ENCODE assay signal across 1 cellular context in genomic region chr12:24881227-24881626, GRCh38.
TF ChIP-seq lines count a peak whose summit lies in the region.

No MANE protein-coding gene starts in this region.

TF ChIP-seq in GM23338, 12 proteins besides CTCF, POLR2A, EP300 and RAD21 (continued from another document):
- no peak for TF ChIP-seq ZNF462 (CRISPR knock-in tag; IDR thresholded peaks at IDR 0.05)
- TF ChIP-seq STAT1 (IDR thresholded peaks at IDR 0.05; ENCODE audit: unreplicated experiment): no peak
- TF ChIP-seq, protein P1, sequence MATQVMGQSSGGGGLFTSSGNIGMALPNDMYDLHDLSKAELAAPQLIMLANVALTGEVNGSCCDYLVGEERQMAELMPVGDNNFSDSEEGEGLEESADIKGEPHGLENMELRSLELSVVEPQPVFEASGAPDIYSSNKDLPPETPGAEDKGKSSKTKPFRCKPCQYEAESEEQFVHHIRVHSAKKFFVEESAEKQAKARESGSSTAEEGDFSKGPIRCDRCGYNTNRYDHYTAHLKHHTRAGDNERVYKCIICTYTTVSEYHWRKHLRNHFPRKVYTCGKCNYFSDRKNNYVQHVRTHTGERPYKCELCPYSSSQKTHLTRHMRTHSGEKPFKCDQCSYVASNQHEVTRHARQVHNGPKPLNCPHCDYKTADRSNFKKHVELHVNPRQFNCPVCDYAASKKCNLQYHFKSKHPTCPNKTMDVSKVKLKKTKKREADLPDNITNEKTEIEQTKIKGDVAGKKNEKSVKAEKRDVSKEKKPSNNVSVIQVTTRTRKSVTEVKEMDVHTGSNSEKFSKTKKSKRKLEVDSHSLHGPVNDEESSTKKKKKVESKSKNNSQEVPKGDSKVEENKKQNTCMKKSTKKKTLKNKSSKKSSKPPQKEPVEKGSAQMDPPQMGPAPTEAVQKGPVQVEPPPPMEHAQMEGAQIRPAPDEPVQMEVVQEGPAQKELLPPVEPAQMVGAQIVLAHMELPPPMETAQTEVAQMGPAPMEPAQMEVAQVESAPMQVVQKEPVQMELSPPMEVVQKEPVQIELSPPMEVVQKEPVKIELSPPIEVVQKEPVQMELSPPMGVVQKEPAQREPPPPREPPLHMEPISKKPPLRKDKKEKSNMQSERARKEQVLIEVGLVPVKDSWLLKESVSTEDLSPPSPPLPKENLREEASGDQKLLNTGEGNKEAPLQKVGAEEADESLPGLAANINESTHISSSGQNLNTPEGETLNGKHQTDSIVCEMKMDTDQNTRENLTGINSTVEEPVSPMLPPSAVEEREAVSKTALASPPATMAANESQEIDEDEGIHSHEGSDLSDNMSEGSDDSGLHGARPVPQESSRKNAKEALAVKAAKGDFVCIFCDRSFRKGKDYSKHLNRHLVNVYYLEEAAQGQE (IDR thresholded peaks at IDR 0.05; ENCODE audit: unreplicated experiment): no peak
- no peak for TF ChIP-seq EZH2phosphoT487 (IDR thresholded peaks at IDR 0.05; ENCODE audit: unreplicated experiment)
- TF ChIP-seq POLR2AphosphoS5 (IDR thresholded peaks at IDR 0.05; ENCODE audit: low read depth): no peak
- TF ChIP-seq, protein P2, sequence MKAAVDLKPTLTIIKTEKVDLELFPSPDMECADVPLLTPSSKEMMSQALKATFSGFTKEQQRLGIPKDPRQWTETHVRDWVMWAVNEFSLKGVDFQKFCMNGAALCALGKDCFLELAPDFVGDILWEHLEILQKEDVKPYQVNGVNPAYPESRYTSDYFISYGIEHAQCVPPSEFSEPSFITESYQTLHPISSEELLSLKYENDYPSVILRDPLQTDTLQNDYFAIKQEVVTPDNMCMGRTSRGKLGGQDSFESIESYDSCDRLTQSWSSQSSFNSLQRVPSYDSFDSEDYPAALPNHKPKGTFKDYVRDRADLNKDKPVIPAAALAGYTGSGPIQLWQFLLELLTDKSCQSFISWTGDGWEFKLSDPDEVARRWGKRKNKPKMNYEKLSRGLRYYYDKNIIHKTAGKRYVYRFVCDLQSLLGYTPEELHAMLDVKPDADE (IDR thresholded peaks at IDR 0.05): no peak
- TF ChIP-seq ZNF114 (CRISPR knock-in tag; IDR thresholded peaks at IDR 0.05): no peak
- TF ChIP-seq JUNB (IDR thresholded peaks at IDR 0.05; ENCODE audit: unreplicated experiment): no peak
TF ChIP-seq in GM23338: peak in this region for 0.
